In genomic region chr16:49557070-49557446, GRCh38 we compare ENCODE assay signal across 12 cellular contexts.
A peak's percentile ranks its signal among the peaks of the same experiment; 100 is the strongest.
DNase-seq lines count a peak whose midpoint lies in the region; ATAC-seq, FAIRE-seq and TF ChIP-seq lines count a peak whose summit lies in the region.
"Had no signal": no experiment of that assay in that cellular context is flagged by ENCODE, and none has a peak within 500 bp of the region (broad histone marks: within the 10 kb centered on the region; RNA-seq: fewer than 3 reads in every experiment).

No MANE protein-coding gene starts in this region.

- H3K4me3 ChIP-seq in ectodermal cell (ENCODE audit: insufficient read depth, low read depth, low read length) = peak overlapping the region; percentile 7

- no peak overlapping the region for H2AFZ ChIP-seq in H9 (ENCODE audit: low read length)

- H2BK15ac ChIP-seq in H9 (ENCODE audit: low read depth, low read length) = no peak overlapping the region

- H3K27ac ChIP-seq in H9 (ENCODE audit: insufficient read length, low read depth, low read length) = no peak overlapping the region
- peak overlapping the region; percentile 64 for H3K27ac ChIP-seq in ectodermal cell (ENCODE audit: insufficient read depth, low read depth, low read length, poor library complexity, severe bottlenecking)

- H3K23me2 ChIP-seq in H9 (ENCODE audit: insufficient read length, low read depth, low read length, poor library complexity, severe bottlenecking) = no peaks in the 10 kb centered on the region

- no CpG with 5 or more reads among the region's 18 CpGs for WGBS in H9 (ENCODE audit: extremely low coverage, insufficient read length, low lambda C conversion rate)
- 2 to 4% methylated on average over 18 of the region's 18 CpGs for WGBS in ectodermal cell, 2 experiments

- H3K9ac ChIP-seq in H9 (ENCODE audit: extremely low read depth, insufficient read length, low read length) = no peak overlapping the region

- no peak overlapping the region for H3K56ac ChIP-seq in H9 (ENCODE audit: insufficient read length, low read depth, low read length)

- TF ChIP-seq POLR2A in H54 (IDR thresholded peaks at IDR 0.05; ENCODE audit: low read depth, low read length) = no peak

- no peak overlapping the region for H4K91ac ChIP-seq in H9 (ENCODE audit: insufficient read length, low read depth, low read length)

- no peak overlapping the region for H3K4ac ChIP-seq in H9 (ENCODE audit: low read depth, low read length)

- H3T11ph ChIP-seq in H9 (ENCODE audit: low read length) = no peak overlapping the region

- TF ChIP-seq CTCF in H9 (conservative IDR thresholded peaks at IDR 0.05) (no peak), progenitor cell of endocrine pancreas (IDR thresholded peaks at IDR 0.05; ENCODE audit: unreplicated experiment) (no peak)

- H3K4me1 Mint-ChIP-seq in H9 (peaks cover 19 to 25% of the 10 kb centered on the region in 2 experiments; a peak in 3 of 4 replicates), progenitor cell of endocrine pancreas (ENCODE audit: low read depth) (no peaks in the 10 kb centered on the region)

- peak; percentile 74 for DNase-seq in H9
- DNase-seq in NCI-H2227 (lab: John Stamatoyannopoulos, UW; ENCODE audit: unreplicated experiment) = peak; percentile 38
- peak; percentile 21 for DNase-seq in progenitor cell of endocrine pancreas (ENCODE audit: low spot score, unreplicated experiment)
- no peak for DNase-seq in H54 (ENCODE audit: insufficient read length, low spot score)
- DNase-seq in NCI-H226 = no peak
- no peak for DNase-seq in stimulated activated naive CD4-positive, alpha-beta T cell (lab: John Stamatoyannopoulos, UW)
- DNase-seq: activated CD4-positive, CD25-positive, alpha-beta regulatory T cell treated with anti-CD3 and anti-CD28 coated beads, Interleukin-2, amount 50 U/mL, for 72 hours; mammary epithelial cell; stimulated activated CD4-positive, alpha-beta T cell treated with anti-CD3 and anti-CD28 coated beads, Interleukin-4, amount 100 ng/mL, for 4 hours had no signal

- H3K9me3 ChIP-seq in H9 (ENCODE audit: control insufficient read depth, low read depth, low read length) = no peaks in the 10 kb centered on the region
- no peaks in the 10 kb centered on the region for H3K9me3 ChIP-seq in ectodermal cell (ENCODE audit: control insufficient read depth, low read length)

- no peak overlapping the region for H3K23ac ChIP-seq in H9 (ENCODE audit: insufficient read length, low read depth, low read length)

- H2BK12ac ChIP-seq in H9 (ENCODE audit: insufficient read length, low read depth, low read length) = no peak overlapping the region

- H3K27ac Mint-ChIP-seq in H9 = peak overlapping the region; percentile 56 to 96 (median 85); a peak in 6 of 7 replicates
- peak overlapping the region; percentile 46 for H3K27ac Mint-ChIP-seq in progenitor cell of endocrine pancreas
- H3K27ac Mint-ChIP-seq: stimulated activated naive CD8-positive, alpha-beta T cell treated with anti-CD3 and anti-CD28 coated beads, Interleukin-15, Interleukin-2, amounts not matched to agents 100 ng/mL and 50 ng/mL, for 24 hours had no signal

- no peak overlapping the region for H4K5ac ChIP-seq in H9 (ENCODE audit: insufficient read length, low read depth, low read length)

- FAIRE-seq in H54 (lab: Jason Lieb, UNC) = no peak

- H3K27me3 Mint-ChIP-seq in H9 (ENCODE audit: low read depth) (peaks cover 6% of the 10 kb centered on the region), progenitor cell of endocrine pancreas (no peaks in the 10 kb centered on the region)
- H3K27me3 Mint-ChIP-seq: stimulated activated naive CD8-positive, alpha-beta T cell treated with anti-CD3 and anti-CD28 coated beads, Interleukin-15, Interleukin-2, amounts not matched to agents 100 ng/mL and 50 ng/mL, for 24 hours had no signal

- no peak overlapping the region for H2BK120ac ChIP-seq in H9 (ENCODE audit: low read depth, low read length, poor library complexity, severe bottlenecking)

- H3K4me1 ChIP-seq in H9 (ENCODE audit: insufficient read depth, low read length) (peaks cover 2% of the 10 kb centered on the region; the same call in 1 of the 2 replicates), ectodermal cell (ENCODE audit: control insufficient read depth, insufficient read depth, low read length) (peaks cover 22% of the 10 kb centered on the region)

- H4K8ac ChIP-seq in H9 (replicated peaks; ENCODE audit: insufficient read length, low read depth, low read length) = no peak overlapping the region

- H3K36me3 ChIP-seq in ectodermal cell (ENCODE audit: control insufficient read depth, insufficient read depth, low read length) = no peaks in the 10 kb centered on the region

- H3K18ac ChIP-seq in H9 (ENCODE audit: insufficient read length, low read depth, low read length) = no peak overlapping the region

- H3K27me3 ChIP-seq in H9 (ENCODE audit: insufficient read depth, low read length) (no peaks in the 10 kb centered on the region), ectodermal cell (ENCODE audit: control insufficient read depth, insufficient read depth, low read length, poor library complexity, severe bottlenecking) (no peaks in the 10 kb centered on the region)

- H4K20me1 ChIP-seq in H9 (ENCODE audit: control insufficient read depth, insufficient read depth, insufficient read length) = no peaks in the 10 kb centered on the region

- H3K4me2 ChIP-seq in H9 (ENCODE audit: insufficient read depth, insufficient read length, low read length) = peak overlapping the region; percentile 54

- 0 out of 2 replicates have a peak overlapping the region, but pooled peaks have one; percentile 71 for H3K14ac ChIP-seq in H9 (ENCODE audit: insufficient read depth, low read length)

- H3K79me1 ChIP-seq in H9 (ENCODE audit: insufficient read depth, low read depth, low read length, poor library complexity, severe bottlenecking) = no peaks in the 10 kb centered on the region

- no peak overlapping the region for H2AK5ac ChIP-seq in H9 (ENCODE audit: insufficient read length, low read length)

- H3K36me3 Mint-ChIP-seq in H9 (ENCODE audit: insufficient read depth in 1 of 3, low read depth in 3 of 3) (no peaks in the 10 kb centered on the region), progenitor cell of endocrine pancreas (ENCODE audit: insufficient read depth) (no peaks in the 10 kb centered on the region)

- H2BK5ac ChIP-seq in H9 (ENCODE audit: insufficient read length, low read length) = no peak overlapping the region

- ATAC-seq in GM18498 (IDR thresholded peaks at IDR 0.05; ENCODE audit: unreplicated experiment) = no peak

- H3K9me3 Mint-ChIP-seq in H9 (no peaks in the 10 kb centered on the region), progenitor cell of endocrine pancreas (ENCODE audit: low read depth) (no peaks in the 10 kb centered on the region)
- H3K9me3 Mint-ChIP-seq: stimulated activated naive CD8-positive, alpha-beta T cell treated with anti-CD3 and anti-CD28 coated beads, Interleukin-15, Interleukin-2, amounts not matched to agents 100 ng/mL and 50 ng/mL, for 24 hours had no signal

- peak overlapping the region in 1 of 2 experiments; percentile 73 for H3K4me3 Mint-ChIP-seq in H9
- H3K4me3 Mint-ChIP-seq in progenitor cell of endocrine pancreas (ENCODE audit: low read depth) = peak overlapping the region; percentile 23
- H3K4me3 Mint-ChIP-seq: stimulated activated naive CD8-positive, alpha-beta T cell treated with anti-CD3 and anti-CD28 coated beads, Interleukin-15, Interleukin-2, amounts not matched to agents 100 ng/mL and 50 ng/mL, for 24 hours had no signal

- no peak overlapping the region for H2BK20ac ChIP-seq in H9 (ENCODE audit: low read depth, low read length, poor library complexity, severe bottlenecking)

- H3K79me2 ChIP-seq in H9 (ENCODE audit: insufficient read depth, low read length) = no peaks in the 10 kb centered on the region

Comparison
In these comparisons a context has a peak if more than half of its experiments do, and no peak if none do; other contexts are left out.
1. DNase-seq: peak in H9 (single experiment), NCI-H2227 (single experiment) and progenitor cell of endocrine pancreas (single experiment); none in H54 (single experiment), NCI-H226 (single experiment) and stimulated activated naive CD4-positive, alpha-beta T cell (0 of 6).